In the genomic region with DNA sequence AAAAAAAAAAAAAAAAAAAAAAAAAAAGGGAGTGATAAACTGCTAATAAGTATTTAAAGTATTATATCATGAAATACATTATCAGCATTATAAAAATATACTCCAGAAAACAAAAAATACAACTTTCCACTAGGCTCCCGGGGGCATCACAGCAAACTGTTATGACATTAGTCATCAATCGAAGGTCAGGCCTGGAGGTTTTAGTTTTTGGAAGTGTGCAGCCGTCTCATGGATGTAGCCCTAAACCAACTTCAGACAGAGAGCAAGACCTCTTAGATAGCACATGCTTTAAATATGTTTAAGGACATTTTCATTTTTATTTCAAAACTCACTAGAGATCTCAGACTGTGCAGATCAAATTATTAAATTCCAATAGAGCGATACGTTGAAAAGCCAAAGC, we compare ENCODE assay signal across 12 cellular contexts.
DNase-seq lines count a peak whose midpoint lies in the region; ATAC-seq and TF ChIP-seq lines count a peak whose summit lies in the region.
"Had no signal": no experiment of that assay in that cellular context is flagged by ENCODE, and none has a peak within 500 bp of the region (broad histone marks: within the 10 kb centered on the region; RNA-seq: fewer than 3 reads in every experiment).

No MANE protein-coding gene starts in this region.

- H3K4me3 Mint-ChIP-seq in GM23338 = no peak overlapping the region
- H3K4me3 Mint-ChIP-seq: neural crest cell had no signal

- TF ChIP-seq CTCF in GM23338 (conservative IDR thresholded peaks at IDR 0.05; ENCODE audit: low read depth in 2 of 2) (no peak), PC-9 (conservative IDR thresholded peaks at IDR 0.05) (no peak), esophagus muscularis mucosa (IDR thresholded peaks at IDR 0.05) (no peak), parathyroid adenoma (IDR thresholded peaks at IDR 0.05) (no peak)

- H3K23ac ChIP-seq in mesendoderm (ENCODE audit: low read length) = no peak overlapping the region

- H3K36me3 ChIP-seq in GM23338 (ENCODE audit: insufficient read depth) (no peaks in the 10 kb centered on the region), PC-9 (ENCODE audit: low read depth) (no peaks in the 10 kb centered on the region), esophagus muscularis mucosa (no peaks in the 10 kb centered on the region), parathyroid adenoma (ENCODE audit: control insufficient read depth, insufficient read depth, low read length) (no peaks in the 10 kb centered on the region), mesendoderm (ENCODE audit: control insufficient read depth, insufficient read depth, low read length) (no peaks in the 10 kb centered on the region)

- H4K8ac ChIP-seq in mesendoderm (ENCODE audit: low read depth, low read length) = no peak overlapping the region

- peak overlapping the region; percentile 81 for H3K27ac Mint-ChIP-seq in GM23338

- H3K27ac ChIP-seq in GM23338 (ENCODE audit: low read depth) (peak overlapping the region; percentile 82; the same call in 1 of the 2 replicates), PC-9 (peak overlapping the region; percentile 77), esophagus muscularis mucosa (replicated peaks in 1 of 4) (peak overlapping the region; percentile 24 to 78 (median 70)), parathyroid adenoma (peak overlapping the region; percentile 71), mesendoderm (ENCODE audit: low read depth, low read length) (no peak overlapping the region)

- H4K5ac ChIP-seq in mesendoderm (ENCODE audit: low read length) = no peak overlapping the region

- H3K79me2 ChIP-seq in GM23338 (replicated peaks; ENCODE audit: insufficient read depth) (peaks cover 83% of the 10 kb centered on the region), PC-9 (ENCODE audit: low read depth) (peaks cover 15% of the 10 kb centered on the region), parathyroid adenoma (peaks cover 2% of the 10 kb centered on the region), mesendoderm (ENCODE audit: control insufficient read depth, insufficient read depth, low read length) (peaks cover 14% of the 10 kb centered on the region)

- no peak overlapping the region for H3K18ac ChIP-seq in mesendoderm (ENCODE audit: low read length)

- H3K4me1 Mint-ChIP-seq in GM23338 = peaks cover 49% of the 10 kb centered on the region

- TF ChIP-seq POLR2A in esophagus muscularis mucosa (IDR thresholded peaks at IDR 0.05; ENCODE audit: low read depth) = no peak

- 57% methylated on average over 5 of the region's 5 CpGs for WGBS in esophagus muscularis mucosa
- WGBS in mesendoderm (ENCODE audit: extremely low coverage, insufficient coverage, low lambda C conversion rate) = no CpG with 5 or more reads among the region's 5 CpGs

- no peak overlapping the region for H3K56ac ChIP-seq in mesendoderm (ENCODE audit: low read length)

- no peaks in the 10 kb centered on the region for H3K27me3 Mint-ChIP-seq in GM23338 (ENCODE audit: insufficient read depth, low read depth, poor library complexity)

- no peak overlapping the region for H2BK5ac ChIP-seq in mesendoderm (ENCODE audit: low read length)

- H3K4me2 ChIP-seq in GM23338 = no peak overlapping the region
- H3K4me2 ChIP-seq in PC-9 = peak overlapping the region; percentile 65
- no peak overlapping the region for H3K4me2 ChIP-seq in parathyroid adenoma (ENCODE audit: low read length)
- H3K4me2 ChIP-seq in mesendoderm (ENCODE audit: low read length) = no peak overlapping the region

- no peaks in the 10 kb centered on the region for H3K9me3 ChIP-seq in PC-9 (ENCODE audit: insufficient read depth, low read depth)
- H3K9me3 ChIP-seq in esophagus muscularis mucosa = no peaks in the 10 kb centered on the region
- H3K9me3 ChIP-seq in parathyroid adenoma (ENCODE audit: control insufficient read depth, low read length) = no peaks in the 10 kb centered on the region

- H3F3A ChIP-seq in GM23338 (replicated peaks; ENCODE audit: low read depth) = no peaks in the 10 kb centered on the region
- H3F3A ChIP-seq in PC-9 (ENCODE audit: insufficient read depth, low read depth) = peaks cover 38% of the 10 kb centered on the region

- in situ Hi-C loops in ACHN (cut with HindIII; ENCODE audit: low pct_ligation_motif_present, low pct_unique_long_range_greater_than_20kb, low sequenced_read_pairs) = no loop called here

- H3K79me1 ChIP-seq in mesendoderm (ENCODE audit: low read length) = peaks cover 10% of the 10 kb centered on the region

- no TSS peak for BruUV-seq in PC-9 (replicated peaks; lab: Mats Ljungman, UMichigan)

- no peak overlapping the region for H3K4ac ChIP-seq in mesendoderm (ENCODE audit: low read depth, low read length)

- no peaks in the 10 kb centered on the region for H3K27me3 ChIP-seq in GM23338 (ENCODE audit: insufficient read depth)
- no peaks in the 10 kb centered on the region for H3K27me3 ChIP-seq in PC-9 (ENCODE audit: insufficient read depth, low read depth)
- H3K27me3 ChIP-seq in esophagus muscularis mucosa = no peaks in the 10 kb centered on the region
- H3K27me3 ChIP-seq in parathyroid adenoma (ENCODE audit: control insufficient read depth, insufficient read depth, low read length) = no peaks in the 10 kb centered on the region
- H3K27me3 ChIP-seq in mesendoderm (ENCODE audit: insufficient read depth, low read length, poor library complexity) = no peaks in the 10 kb centered on the region

- POLR2A ChIA-PET in PC-9 (lab: Charles Lee; ENCODE audit: unreplicated experiment) = no interaction called here

- H2BK120ac ChIP-seq in mesendoderm (ENCODE audit: low read depth, low read length) = no peak overlapping the region

- no peak overlapping the region for H2AFZ ChIP-seq in GM23338
- H2AFZ ChIP-seq in PC-9 = no peak overlapping the region
- no peak overlapping the region for H2AFZ ChIP-seq in parathyroid adenoma

- peaks cover 42% of the 10 kb centered on the region for H3K4me1 ChIP-seq in GM23338 (ENCODE audit: insufficient read depth)
- H3K4me1 ChIP-seq in PC-9 (replicated peaks; ENCODE audit: insufficient read depth) = peaks cover 33% of the 10 kb centered on the region
- H3K4me1 ChIP-seq in esophagus muscularis mucosa = peaks cover 26 to 78% (median 53%) of the 10 kb centered on the region in 4 donors
- peaks cover under 1% of the 10 kb centered on the region for H3K4me1 ChIP-seq in parathyroid adenoma
- peaks cover 5% of the 10 kb centered on the region for H3K4me1 ChIP-seq in mesendoderm (ENCODE audit: control insufficient read depth, low read depth, low read length)

- H4K20me1 ChIP-seq in GM23338 (replicated peaks; ENCODE audit: insufficient read depth) = no peaks in the 10 kb centered on the region
- no peaks in the 10 kb centered on the region for H4K20me1 ChIP-seq in PC-9 (ENCODE audit: insufficient read depth)

- peaks cover 4% of the 10 kb centered on the region; the same call in 1 of the 3 replicates for H3K36me3 Mint-ChIP-seq in GM23338 (ENCODE audit: low read depth)

- ATAC-seq in GM23338 = no peak

- H3K4me3 ChIP-seq in GM23338 (no peak overlapping the region), PC-9 (no peak overlapping the region), esophagus muscularis mucosa (no peak overlapping the region), parathyroid adenoma (ENCODE audit: low read depth, low read length) (no peak overlapping the region), mesendoderm (ENCODE audit: low read length) (no peak overlapping the region)

- no peak overlapping the region for H3K9ac ChIP-seq in parathyroid adenoma
- no peak overlapping the region for H3K9ac ChIP-seq in mesendoderm (ENCODE audit: low read length)

- DNase-seq in GM23338 (ENCODE audit: low spot score) (no peak), PC-9 (no peak), esophagus muscularis mucosa (ENCODE audit: extremely low spot score) (no peak), ACHN (no peak), SIG-M5 treated with dmso at 0.1 percent for 504 hours (lab: John Stamatoyannopoulos, UW; ENCODE audit: unreplicated experiment) (no peak), mesendoderm (no peak)
- DNase-seq in activated effector memory CD4-positive, alpha-beta T cell treated with anti-CD3 and anti-CD28 coated beads, Interleukin-2, amount 50 U/mL, for 16 hours = no peak
- DNase-seq: activated CD4-positive, alpha-beta T cell treated with anti-CD3 and anti-CD28 coated beads, Interleukin-2, amount 50 U/mL, for 4 hours; activated naive CD4-positive, alpha-beta T cell treated with anti-CD3 and anti-CD28 coated beads, Interleukin-2, amount 50 U/mL, for 16 hours; Karpas-422 had no signal

- TF ChIP-seq EP300 in esophagus muscularis mucosa (IDR thresholded peaks at IDR 0.05) = no peak

- H2BK15ac ChIP-seq in mesendoderm (replicated peaks; ENCODE audit: low read depth) = no peak overlapping the region

- H3K9me2 ChIP-seq in GM23338 (ENCODE audit: insufficient read depth) (no peaks in the 10 kb centered on the region), PC-9 (ENCODE audit: insufficient read depth) (no peaks in the 10 kb centered on the region)

- CTCF ChIA-PET in PC-9 (lab: Charles Lee) = no interaction called here

- no peak overlapping the region for H2AK5ac ChIP-seq in mesendoderm (ENCODE audit: low read length)

- no peaks in the 10 kb centered on the region for H3K9me3 Mint-ChIP-seq in GM23338

- intact Hi-C loops in PC-9 (cut with micrococcal nuclease; ENCODE audit: unreplicated experiment) (no loop called here), esophagus muscularis mucosa (cut with DNase I) (no loop called here)

TF ChIP-seq in GM23338, 12 proteins besides CTCF, POLR2A, EP300 and RAD21 (continues in another document):
- no peak for TF ChIP-seq CREB1 (CRISPR knock-in tag; IDR thresholded peaks at IDR 0.05; ENCODE audit: low read depth)
- TF ChIP-seq ZNF331 (CRISPR knock-in tag; IDR thresholded peaks at IDR 0.05; ENCODE audit: low read depth) = no peak
- TF ChIP-seq JUNB (IDR thresholded peaks at IDR 0.05; ENCODE audit: unreplicated experiment) = no peak
- no peak for TF ChIP-seq ETS1 (IDR thresholded peaks at IDR 0.05)
- no peak for TF ChIP-seq ZNF114 (CRISPR knock-in tag; IDR thresholded peaks at IDR 0.05)
